2 cellular contexts compared by ENCODE assay signal in the genomic region with DNA sequence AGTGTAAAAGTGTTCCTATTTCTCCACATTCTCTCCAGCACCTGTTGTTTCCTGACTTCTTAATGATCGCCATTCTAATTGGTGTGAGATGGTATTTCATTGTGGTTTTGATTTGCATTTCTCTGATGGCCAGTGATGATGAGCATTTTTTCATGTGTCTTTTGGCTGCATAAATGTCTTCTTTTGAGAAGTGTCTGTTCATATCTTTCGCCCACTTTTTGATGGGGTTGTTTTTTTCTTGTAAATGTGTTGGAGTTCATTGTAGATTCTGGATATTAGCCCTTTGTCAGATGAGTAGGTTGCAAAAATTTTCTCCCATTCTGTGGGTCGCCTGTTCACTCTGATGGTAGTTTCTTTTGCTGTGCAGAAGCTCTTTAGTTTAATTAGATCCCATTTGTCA. TPM values are rescaled to one million over a fixed set of nuclear protein-coding genes. Genes with fewer than 3 reads are reported as not detected.
"Had no signal": no experiment of that assay in that cellular context is flagged by ENCODE, and none has a peak within 500 bp of the region (broad histone marks: within the 10 kb centered on the region; RNA-seq: fewer than 3 reads in every experiment).

No MANE protein-coding gene starts in this region.

RNA-seq across cellular contexts. Expression of gene FBXL22, which starts 20.4 kb away (rescaled TPM):
- total RNA-seq: GM23338, H4 had no signal
